ENCODE assay signal across 3 cellular contexts in the genomic region with DNA sequence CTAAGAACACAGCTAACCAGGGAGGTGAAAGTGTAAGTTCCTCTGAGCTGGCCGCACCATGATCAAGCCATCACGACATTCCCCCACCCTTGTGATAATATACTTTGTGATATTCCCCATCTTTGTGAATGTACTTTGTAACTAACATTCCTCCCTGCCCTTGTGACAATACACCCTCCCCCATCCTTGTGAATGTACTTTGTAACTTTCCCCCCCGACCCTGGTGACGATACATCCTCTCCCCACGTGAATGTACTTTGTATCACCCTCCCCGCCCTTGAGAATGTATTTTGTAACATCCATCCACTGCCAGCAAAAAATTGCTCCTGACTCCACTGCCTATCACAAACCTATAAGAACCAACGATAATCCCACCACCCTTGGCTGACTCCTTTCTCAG.
TF ChIP-seq lines count a peak whose summit lies in the region.

No MANE protein-coding gene starts in this region.

TF ChIP-seq in SK-N-SH, 30 proteins besides CTCF, POLR2A, EP300 and RAD21:
- TF ChIP-seq YY1 (IDR thresholded peaks at IDR 0.05; ENCODE audit: low read depth) = no peak
- no peak for TF ChIP-seq POLR2AphosphoS5 (IDR thresholded peaks at IDR 0.05; ENCODE audit: low read depth, low read length)
- TF ChIP-seq NFIC (IDR thresholded peaks at IDR 0.05; ENCODE audit: borderline replicate concordance) = no peak
- no peak for TF ChIP-seq RCOR1 (IDR thresholded peaks at IDR 0.05; ENCODE audit: low read length)
- no peak for TF ChIP-seq TCF12 (IDR thresholded peaks at IDR 0.05)
- no peak for TF ChIP-seq FOXJ3 (CRISPR knock-in tag; IDR thresholded peaks at IDR 0.05)

TF ChIP-seq in SK-N-SH treated with all-trans-retinoic acid at 6 μM for 48 hours, 23 proteins besides CTCF, POLR2A, EP300 and RAD21:
- TF ChIP-seq PPARA (CRISPR knock-in tag; IDR thresholded peaks at IDR 0.05; ENCODE audit: borderline replicate concordance) (no peak), ESRRG (CRISPR knock-in tag; IDR thresholded peaks at IDR 0.05) (no peak), ARNTL (CRISPR knock-in tag; IDR thresholded peaks at IDR 0.05; ENCODE audit: borderline replicate concordance, low read depth) (no peak), ZFP3 (CRISPR knock-in tag; IDR thresholded peaks at IDR 0.05) (no peak), TCF4 (CRISPR knock-in tag; IDR thresholded peaks at IDR 0.05; ENCODE audit: borderline replicate concordance) (no peak)
- TF ChIP-seq, protein P1, sequence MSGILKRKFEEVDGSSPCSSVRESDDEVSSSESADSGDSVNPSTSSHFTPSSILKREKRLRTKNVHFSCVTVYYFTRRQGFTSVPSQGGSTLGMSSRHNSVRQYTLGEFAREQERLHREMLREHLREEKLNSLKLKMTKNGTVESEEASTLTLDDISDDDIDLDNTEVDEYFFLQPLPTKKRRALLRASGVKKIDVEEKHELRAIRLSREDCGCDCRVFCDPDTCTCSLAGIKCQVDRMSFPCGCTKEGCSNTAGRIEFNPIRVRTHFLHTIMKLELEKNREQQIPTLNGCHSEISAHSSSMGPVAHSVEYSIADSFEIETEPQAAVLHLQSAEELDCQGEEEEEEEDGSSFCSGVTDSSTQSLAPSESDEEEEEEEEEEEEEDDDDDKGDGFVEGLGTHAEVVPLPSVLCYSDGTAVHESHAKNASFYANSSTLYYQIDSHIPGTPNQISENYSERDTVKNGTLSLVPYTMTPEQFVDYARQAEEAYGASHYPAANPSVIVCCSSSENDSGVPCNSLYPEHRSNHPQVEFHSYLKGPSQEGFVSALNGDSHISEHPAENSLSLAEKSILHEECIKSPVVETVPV (CRISPR knock-in tag; IDR thresholded peaks at IDR 0.05) = no peak
- TF ChIP-seq, protein P2, sequence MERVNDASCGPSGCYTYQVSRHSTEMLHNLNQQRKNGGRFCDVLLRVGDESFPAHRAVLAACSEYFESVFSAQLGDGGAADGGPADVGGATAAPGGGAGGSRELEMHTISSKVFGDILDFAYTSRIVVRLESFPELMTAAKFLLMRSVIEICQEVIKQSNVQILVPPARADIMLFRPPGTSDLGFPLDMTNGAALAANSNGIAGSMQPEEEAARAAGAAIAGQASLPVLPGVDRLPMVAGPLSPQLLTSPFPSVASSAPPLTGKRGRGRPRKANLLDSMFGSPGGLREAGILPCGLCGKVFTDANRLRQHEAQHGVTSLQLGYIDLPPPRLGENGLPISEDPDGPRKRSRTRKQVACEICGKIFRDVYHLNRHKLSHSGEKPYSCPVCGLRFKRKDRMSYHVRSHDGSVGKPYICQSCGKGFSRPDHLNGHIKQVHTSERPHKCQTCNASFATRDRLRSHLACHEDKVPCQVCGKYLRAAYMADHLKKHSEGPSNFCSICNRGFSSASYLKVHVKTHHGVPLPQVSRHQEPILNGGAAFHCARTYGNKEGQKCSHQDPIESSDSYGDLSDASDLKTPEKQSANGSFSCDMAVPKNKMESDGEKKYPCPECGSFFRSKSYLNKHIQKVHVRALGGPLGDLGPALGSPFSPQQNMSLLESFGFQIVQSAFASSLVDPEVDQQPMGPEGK (CRISPR knock-in tag; IDR thresholded peaks at IDR 0.05; ENCODE audit: borderline replicate concordance) = no peak

TF ChIP-seq in HepG2, 621 proteins besides CTCF, POLR2A, EP300 and RAD21 (continues in another document):
- TF ChIP-seq HNF4G (IDR thresholded peaks at IDR 0.05; ENCODE audit: borderline replicate concordance, low read depth, low read length) (peak; percentile 60), HNF4G (CRISPR knock-in tag; IDR thresholded peaks at IDR 0.05; ENCODE audit: borderline replicate concordance, low read depth) (peak; percentile 57; the same call in 1 of the 2 replicates), NR2C2 (CRISPR knock-in tag; IDR thresholded peaks at IDR 0.05; ENCODE audit: borderline replicate concordance) (peak; percentile 64; the same call in 1 of the 2 replicates), HNF4A (CRISPR knock-in tag; IDR thresholded peaks at IDR 0.05) (peak; percentile 67), TRIM24 (CRISPR knock-in tag; IDR thresholded peaks at IDR 0.05) (peak; percentile 87), SOX6 (IDR thresholded peaks at IDR 0.05) (no peak), SOX6 (CRISPR knock-in tag; IDR thresholded peaks at IDR 0.05) (peak; percentile 35; the same call in 1 of the 2 replicates), CREB1 (IDR thresholded peaks at IDR 0.05) (peak; percentile 41; the same call in 1 of the 2 replicates), CREB1 (CRISPR knock-in tag; IDR thresholded peaks at IDR 0.05) (no peak), POGZ (CRISPR knock-in tag; IDR thresholded peaks at IDR 0.05) (peak; percentile 59), ZMYM4 (CRISPR knock-in tag; IDR thresholded peaks at IDR 0.05) (peak; percentile 41; the same call in 1 of the 2 replicates), ZNF746 (CRISPR knock-in tag; IDR thresholded peaks at IDR 0.05) (no peak), NFRKB (IDR thresholded peaks at IDR 0.05) (no peak), GTF3A (CRISPR knock-in tag; conservative IDR thresholded peaks at IDR 0.05) (no peak), BHLHE40 (IDR thresholded peaks at IDR 0.05; ENCODE audit: low read length) (peak; percentile 70), RFX1 (IDR thresholded peaks at IDR 0.05) (no peak)
- TF ChIP-seq, protein P3, sequence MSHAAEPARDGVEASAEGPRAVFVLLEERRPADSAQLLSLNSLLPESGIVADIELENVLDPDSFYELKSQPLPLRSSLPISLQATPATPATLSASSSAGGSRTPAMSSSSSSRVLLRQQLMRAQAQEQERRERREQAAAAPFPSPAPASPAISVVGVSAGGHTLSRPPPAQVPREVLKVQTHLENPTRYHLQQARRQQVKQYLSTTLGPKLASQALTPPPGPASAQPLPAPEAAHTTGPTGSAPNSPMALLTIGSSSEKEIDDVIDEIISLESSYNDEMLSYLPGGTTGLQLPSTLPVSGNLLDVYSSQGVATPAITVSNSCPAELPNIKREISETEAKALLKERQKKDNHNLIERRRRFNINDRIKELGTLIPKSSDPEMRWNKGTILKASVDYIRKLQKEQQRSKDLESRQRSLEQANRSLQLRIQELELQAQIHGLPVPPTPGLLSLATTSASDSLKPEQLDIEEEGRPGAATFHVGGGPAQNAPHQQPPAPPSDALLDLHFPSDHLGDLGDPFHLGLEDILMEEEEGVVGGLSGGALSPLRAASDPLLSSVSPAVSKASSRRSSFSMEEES (CRISPR knock-in tag; IDR thresholded peaks at IDR 0.05) = 0 out of 2 replicates have a peak, but pooled peaks have one; percentile 26
- TF ChIP-seq, protein P4, sequence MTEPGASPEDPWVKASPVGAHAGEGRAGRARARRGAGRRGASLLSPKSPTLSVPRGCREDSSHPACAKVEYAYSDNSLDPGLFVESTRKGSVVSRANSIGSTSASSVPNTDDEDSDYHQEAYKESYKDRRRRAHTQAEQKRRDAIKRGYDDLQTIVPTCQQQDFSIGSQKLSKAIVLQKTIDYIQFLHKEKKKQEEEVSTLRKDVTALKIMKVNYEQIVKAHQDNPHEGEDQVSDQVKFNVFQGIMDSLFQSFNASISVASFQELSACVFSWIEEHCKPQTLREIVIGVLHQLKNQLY (CRISPR knock-in tag; IDR thresholded peaks at IDR 0.05) = peak; percentile 70; the same call in 1 of the 2 replicates
- TF ChIP-seq, protein P5, sequence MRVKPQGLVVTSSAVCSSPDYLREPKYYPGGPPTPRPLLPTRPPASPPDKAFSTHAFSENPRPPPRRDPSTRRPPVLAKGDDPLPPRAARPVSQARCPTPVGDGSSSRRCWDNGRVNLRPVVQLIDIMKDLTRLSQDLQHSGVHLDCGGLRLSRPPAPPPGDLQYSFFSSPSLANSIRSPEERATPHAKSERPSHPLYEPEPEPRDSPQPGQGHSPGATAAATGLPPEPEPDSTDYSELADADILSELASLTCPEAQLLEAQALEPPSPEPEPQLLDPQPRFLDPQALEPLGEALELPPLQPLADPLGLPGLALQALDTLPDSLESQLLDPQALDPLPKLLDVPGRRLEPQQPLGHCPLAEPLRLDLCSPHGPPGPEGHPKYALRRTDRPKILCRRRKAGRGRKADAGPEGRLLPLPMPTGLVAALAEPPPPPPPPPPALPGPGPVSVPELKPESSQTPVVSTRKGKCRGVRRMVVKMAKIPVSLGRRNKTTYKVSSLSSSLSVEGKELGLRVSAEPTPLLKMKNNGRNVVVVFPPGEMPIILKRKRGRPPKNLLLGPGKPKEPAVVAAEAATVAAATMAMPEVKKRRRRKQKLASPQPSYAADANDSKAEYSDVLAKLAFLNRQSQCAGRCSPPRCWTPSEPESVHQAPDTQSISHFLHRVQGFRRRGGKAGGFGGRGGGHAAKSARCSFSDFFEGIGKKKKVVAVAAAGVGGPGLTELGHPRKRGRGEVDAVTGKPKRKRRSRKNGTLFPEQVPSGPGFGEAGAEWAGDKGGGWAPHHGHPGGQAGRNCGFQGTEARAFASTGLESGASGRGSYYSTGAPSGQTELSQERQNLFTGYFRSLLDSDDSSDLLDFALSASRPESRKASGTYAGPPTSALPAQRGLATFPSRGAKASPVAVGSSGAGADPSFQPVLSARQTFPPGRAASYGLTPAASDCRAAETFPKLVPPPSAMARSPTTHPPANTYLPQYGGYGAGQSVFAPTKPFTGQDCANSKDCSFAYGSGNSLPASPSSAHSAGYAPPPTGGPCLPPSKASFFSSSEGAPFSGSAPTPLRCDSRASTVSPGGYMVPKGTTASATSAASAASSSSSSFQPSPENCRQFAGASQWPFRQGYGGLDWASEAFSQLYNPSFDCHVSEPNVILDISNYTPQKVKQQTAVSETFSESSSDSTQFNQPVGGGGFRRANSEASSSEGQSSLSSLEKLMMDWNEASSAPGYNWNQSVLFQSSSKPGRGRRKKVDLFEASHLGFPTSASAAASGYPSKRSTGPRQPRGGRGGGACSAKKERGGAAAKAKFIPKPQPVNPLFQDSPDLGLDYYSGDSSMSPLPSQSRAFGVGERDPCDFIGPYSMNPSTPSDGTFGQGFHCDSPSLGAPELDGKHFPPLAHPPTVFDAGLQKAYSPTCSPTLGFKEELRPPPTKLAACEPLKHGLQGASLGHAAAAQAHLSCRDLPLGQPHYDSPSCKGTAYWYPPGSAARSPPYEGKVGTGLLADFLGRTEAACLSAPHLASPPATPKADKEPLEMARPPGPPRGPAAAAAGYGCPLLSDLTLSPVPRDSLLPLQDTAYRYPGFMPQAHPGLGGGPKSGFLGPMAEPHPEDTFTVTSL (CRISPR knock-in tag; IDR thresholded peaks at IDR 0.05; ENCODE audit: borderline replicate concordance) = peak; percentile 29; the same call in 1 of the 2 replicates
- TF ChIP-seq, protein P2 (CRISPR knock-in tag; IDR thresholded peaks at IDR 0.05) = peak; percentile 63
- TF ChIP-seq, protein P6, sequence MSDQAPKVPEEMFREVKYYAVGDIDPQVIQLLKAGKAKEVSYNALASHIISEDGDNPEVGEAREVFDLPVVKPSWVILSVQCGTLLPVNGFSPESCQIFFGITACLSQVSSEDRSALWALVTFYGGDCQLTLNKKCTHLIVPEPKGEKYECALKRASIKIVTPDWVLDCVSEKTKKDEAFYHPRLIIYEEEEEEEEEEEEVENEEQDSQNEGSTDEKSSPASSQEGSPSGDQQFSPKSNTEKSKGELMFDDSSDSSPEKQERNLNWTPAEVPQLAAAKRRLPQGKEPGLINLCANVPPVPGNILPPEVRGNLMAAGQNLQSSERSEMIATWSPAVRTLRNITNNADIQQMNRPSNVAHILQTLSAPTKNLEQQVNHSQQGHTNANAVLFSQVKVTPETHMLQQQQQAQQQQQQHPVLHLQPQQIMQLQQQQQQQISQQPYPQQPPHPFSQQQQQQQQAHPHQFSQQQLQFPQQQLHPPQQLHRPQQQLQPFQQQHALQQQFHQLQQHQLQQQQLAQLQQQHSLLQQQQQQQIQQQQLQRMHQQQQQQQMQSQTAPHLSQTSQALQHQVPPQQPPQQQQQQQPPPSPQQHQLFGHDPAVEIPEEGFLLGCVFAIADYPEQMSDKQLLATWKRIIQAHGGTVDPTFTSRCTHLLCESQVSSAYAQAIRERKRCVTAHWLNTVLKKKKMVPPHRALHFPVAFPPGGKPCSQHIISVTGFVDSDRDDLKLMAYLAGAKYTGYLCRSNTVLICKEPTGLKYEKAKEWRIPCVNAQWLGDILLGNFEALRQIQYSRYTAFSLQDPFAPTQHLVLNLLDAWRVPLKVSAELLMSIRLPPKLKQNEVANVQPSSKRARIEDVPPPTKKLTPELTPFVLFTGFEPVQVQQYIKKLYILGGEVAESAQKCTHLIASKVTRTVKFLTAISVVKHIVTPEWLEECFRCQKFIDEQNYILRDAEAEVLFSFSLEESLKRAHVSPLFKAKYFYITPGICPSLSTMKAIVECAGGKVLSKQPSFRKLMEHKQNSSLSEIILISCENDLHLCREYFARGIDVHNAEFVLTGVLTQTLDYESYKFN (CRISPR knock-in tag; conservative IDR thresholded peaks at IDR 0.05) = 0 out of 2 replicates have a peak, but pooled peaks have one; percentile 37
- TF ChIP-seq, protein P7, sequence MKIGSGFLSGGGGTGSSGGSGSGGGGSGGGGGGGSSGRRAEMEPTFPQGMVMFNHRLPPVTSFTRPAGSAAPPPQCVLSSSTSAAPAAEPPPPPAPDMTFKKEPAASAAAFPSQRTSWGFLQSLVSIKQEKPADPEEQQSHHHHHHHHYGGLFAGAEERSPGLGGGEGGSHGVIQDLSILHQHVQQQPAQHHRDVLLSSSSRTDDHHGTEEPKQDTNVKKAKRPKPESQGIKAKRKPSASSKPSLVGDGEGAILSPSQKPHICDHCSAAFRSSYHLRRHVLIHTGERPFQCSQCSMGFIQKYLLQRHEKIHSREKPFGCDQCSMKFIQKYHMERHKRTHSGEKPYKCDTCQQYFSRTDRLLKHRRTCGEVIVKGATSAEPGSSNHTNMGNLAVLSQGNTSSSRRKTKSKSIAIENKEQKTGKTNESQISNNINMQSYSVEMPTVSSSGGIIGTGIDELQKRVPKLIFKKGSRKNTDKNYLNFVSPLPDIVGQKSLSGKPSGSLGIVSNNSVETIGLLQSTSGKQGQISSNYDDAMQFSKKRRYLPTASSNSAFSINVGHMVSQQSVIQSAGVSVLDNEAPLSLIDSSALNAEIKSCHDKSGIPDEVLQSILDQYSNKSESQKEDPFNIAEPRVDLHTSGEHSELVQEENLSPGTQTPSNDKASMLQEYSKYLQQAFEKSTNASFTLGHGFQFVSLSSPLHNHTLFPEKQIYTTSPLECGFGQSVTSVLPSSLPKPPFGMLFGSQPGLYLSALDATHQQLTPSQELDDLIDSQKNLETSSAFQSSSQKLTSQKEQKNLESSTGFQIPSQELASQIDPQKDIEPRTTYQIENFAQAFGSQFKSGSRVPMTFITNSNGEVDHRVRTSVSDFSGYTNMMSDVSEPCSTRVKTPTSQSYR (CRISPR knock-in tag; IDR thresholded peaks at IDR 0.05; ENCODE audit: borderline replicate concordance) = peak; percentile 80; the same call in 1 of the 2 replicates
